Comparison of ENCODE assay signal across 19 cellular contexts in the genomic region with DNA sequence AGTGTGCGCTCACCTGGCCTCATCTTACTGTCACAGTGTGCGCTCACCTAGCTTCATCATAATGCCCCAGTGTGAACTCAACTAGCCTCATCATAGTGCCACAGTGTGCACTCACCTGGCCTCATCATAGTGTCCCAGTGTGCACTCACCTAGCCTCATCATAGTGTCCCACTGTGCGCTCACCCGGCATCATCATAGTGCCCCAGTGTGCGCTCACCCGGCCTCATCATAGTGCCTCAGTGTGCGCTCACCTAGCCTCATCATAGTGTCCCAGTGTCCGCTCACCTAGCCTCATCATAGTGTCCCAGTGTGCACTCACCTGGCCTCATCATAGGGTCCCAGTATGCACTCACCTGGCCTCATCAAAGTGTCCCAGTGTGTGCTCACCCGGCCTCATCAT. TPM values are rescaled to one million over a fixed set of nuclear protein-coding genes. Genes with fewer than 3 reads are reported as not detected.
DNase-seq lines count a peak whose midpoint lies in the region; ATAC-seq, FAIRE-seq and TF ChIP-seq lines count a peak whose summit lies in the region.
"Had no signal": no experiment of that assay in that cellular context is flagged by ENCODE, and none has a peak within 500 bp of the region (broad histone marks: within the 10 kb centered on the region; RNA-seq: fewer than 3 reads in every experiment).

No MANE protein-coding gene starts in this region.

- FAIRE-seq in GM12892 (lab: Jason Lieb, UNC): peak; percentile 81
- FAIRE-seq in H1 (lab: Jason Lieb, UNC): peak; percentile 24
- FAIRE-seq: A549, H54 had no signal

- H3K36me3 ChIP-seq in OCI-LY7 (ENCODE audit: insufficient read depth, low read length) (peaks cover 28% of the 10 kb centered on the region; the same call in 1 of the 2 replicates), H1 (ENCODE audit: control insufficient read depth in 2 of 4, insufficient read depth in 4 of 4, low read length in 3 of 4) (peaks cover 8 to 23% (median 20%) of the 10 kb centered on the region in 4 experiments), neuronal stem cell (replicated peaks in 1 of 2; ENCODE audit: control insufficient read depth in 2 of 2, insufficient read depth in 2 of 2, low read length in 2 of 2) (peaks cover 27 to 58% of the 10 kb centered on the region in 2 donors), uterus (no peaks in the 10 kb centered on the region)

- H4K20me1 ChIP-seq in OCI-LY7 (ENCODE audit: insufficient read depth, low read length) (no peaks in the 10 kb centered on the region), H1 (replicated peaks in 1 of 2; ENCODE audit: control insufficient read depth in 1 of 2, insufficient read depth in 2 of 2, low read length in 2 of 2) (peaks cover 0 to 6% of the 10 kb centered on the region in 2 experiments)

- H3K23ac ChIP-seq in H1 (ENCODE audit: insufficient read length) (no peak overlapping the region), neuronal stem cell (ENCODE audit: low read depth, low read length, poor library complexity) (peak overlapping the region; percentile 1)

- H3K9me3 ChIP-seq in OCI-LY7 (ENCODE audit: low read length) (no peaks in the 10 kb centered on the region), H1 (ENCODE audit: insufficient read depth in 2 of 2, low read depth in 1 of 2, low read length in 1 of 2) (no peaks in the 10 kb centered on the region), neuronal stem cell (replicated peaks in 1 of 2; ENCODE audit: control insufficient read depth in 2 of 2, insufficient read depth in 1 of 2, low read depth in 1 of 2, low read length in 2 of 2) (no peaks in the 10 kb centered on the region), uterus (no peaks in the 10 kb centered on the region)
- H3K9me3 ChIP-seq: A549; BLaER1 treated with 17β-estradiol and CSF1 and Interleukin-3, amounts not matched to agents 10 nM and 100 nM had no signal

- H2BK15ac ChIP-seq in H1 (ENCODE audit: low read length): no peak overlapping the region
- H2BK15ac ChIP-seq in neuronal stem cell (ENCODE audit: low read length): no peak overlapping the region

- H3K18ac ChIP-seq in H1 (ENCODE audit: extremely low read depth, low read length): no peak overlapping the region
- H3K18ac ChIP-seq in neuronal stem cell (ENCODE audit: low read length): no peak overlapping the region

- 65% methylated on average over 9 of the region's 9 CpGs; no CpG with 5 or more reads in 1 of the 2 experiments for WGBS in H1 (ENCODE audit: extremely low coverage in 1 of 2, insufficient coverage in 1 of 2, insufficient read length in 1 of 2, insufficient replicate concordance in 2 of 2, low coverage in 1 of 2, low lambda C conversion rate in 2 of 2, missing lambda C conversion rate in 1 of 2), 2 experiments
- no CpG with 5 or more reads among the region's 9 CpGs for WGBS in neuronal stem cell (ENCODE audit: extremely low coverage in 2 of 2, insufficient read length in 2 of 2, insufficient replicate concordance in 1 of 2), 2 donors

- H4K8ac ChIP-seq in H1 (ENCODE audit: extremely low read depth, insufficient read depth, low read length) (no peak overlapping the region; the same call in 1 of the 2 replicates), neuronal stem cell (ENCODE audit: low read depth, low read length) (peak overlapping the region; percentile 4)

- H2BK5ac ChIP-seq in H1 (ENCODE audit: low read depth, low read length) (peak overlapping the region; percentile 16; the same call in 1 of the 2 replicates), neuronal stem cell (ENCODE audit: low read length) (no peak overlapping the region)

- no peaks in the 10 kb centered on the region for H3K9me2 ChIP-seq in OCI-LY7 (ENCODE audit: insufficient read depth, low read length)

- no peak overlapping the region for H3K56ac ChIP-seq in H1 (replicated peaks; ENCODE audit: insufficient read length, low read depth, low read length)

- H2BK120ac ChIP-seq in H1 (replicated peaks; ENCODE audit: low read depth, low read length) (no peak overlapping the region), neuronal stem cell (ENCODE audit: low read depth, low read length) (no peak overlapping the region)

- POLR2A ChIA-PET in OCI-LY7 (lab: Charles Lee): no interaction called here
- POLR2A ChIA-PET in H1 (lab: Charles Lee; ENCODE audit: partially characterized antibody): no interaction called here

- TF ChIP-seq EP300 in H1 (IDR thresholded peaks at IDR 0.05; ENCODE audit: borderline replicate concordance in 1 of 2, low read depth in 2 of 2, low read length in 2 of 2): no peak

- intact Hi-C loops in OCI-LY7 (cut with micrococcal nuclease; ENCODE audit: unreplicated experiment): loop anchor here (5.0 to 10.0 kb wide), 2 partner anchors 192 to 300 kb away; no protein-coding TSS in a partner anchor
- intact Hi-C loops in uterus (cut with DNase I; ENCODE audit: low total_unique reads): no loop called here

- H3K4me2 ChIP-seq in OCI-LY7 (ENCODE audit: low read length) (no peak overlapping the region), H1 (ENCODE audit: insufficient read depth in 1 of 2, low read depth in 2 of 2, low read length in 2 of 2) (no peak overlapping the region), neuronal stem cell (ENCODE audit: insufficient read depth, low read length, poor library complexity, severe bottlenecking) (no peak overlapping the region)
- H3K4me2 ChIP-seq: A549; BLaER1 treated with 17β-estradiol and CSF1 and Interleukin-3, amounts not matched to agents 10 nM and 100 nM had no signal

- no peak overlapping the region for H4K5ac ChIP-seq in H1 (ENCODE audit: insufficient read length, low read depth, low read length)

- peaks cover 6% of the 10 kb centered on the region; the same call in 1 of the 2 replicates for H3K79me1 ChIP-seq in H1 (ENCODE audit: low read depth, low read length)
- peaks cover 2% of the 10 kb centered on the region for H3K79me1 ChIP-seq in neuronal stem cell (ENCODE audit: low read depth, low read length)

- no peak for TF ChIP-seq RAD21 in H1 (IDR thresholded peaks at IDR 0.05 in 1 of 2, conservative IDR thresholded peaks at IDR 0.05 in 1 of 2; ENCODE audit: low read depth in 2 of 2, low read length in 2 of 2)

- H2BK12ac ChIP-seq in H1 (ENCODE audit: low read depth, low read length) (no peak overlapping the region), neuronal stem cell (ENCODE audit: low read length) (no peak overlapping the region)

- no peak overlapping the region for H3K27ac ChIP-seq in OCI-LY7 (ENCODE audit: low read depth, low read length, poor library complexity, severe bottlenecking)
- H3K27ac ChIP-seq in H1 (ENCODE audit: low read depth, low read length): no peak overlapping the region
- H3K27ac ChIP-seq in neuronal stem cell (replicated peaks; ENCODE audit: low read length): no peak overlapping the region
- no peak overlapping the region for H3K27ac ChIP-seq in uterus
- H3K27ac ChIP-seq: A549; BLaER1 treated with 17β-estradiol and CSF1 and Interleukin-3, amounts not matched to agents 10 nM and 100 nM; SK-N-MC had no signal

- TF ChIP-seq CTCF in OCI-LY7 (conservative IDR thresholded peaks at IDR 0.05; ENCODE audit: low read length) (no peak), H1 (IDR thresholded peaks at IDR 0.05; ENCODE audit: control extremely low read depth in 1 of 3, insufficient read depth in 1 of 3, low read depth in 1 of 3, low read length in 3 of 3) (no peak), uterus (IDR thresholded peaks at IDR 0.05) (no peak)

- H3K14ac ChIP-seq in H1 (ENCODE audit: insufficient read length): no peak overlapping the region
- H3K14ac ChIP-seq in neuronal stem cell (ENCODE audit: low read length): no peak overlapping the region

- CTCF ChIA-PET in OCI-LY7 (lab: Charles Lee; ENCODE audit: unreplicated experiment): no interaction called here
- CTCF ChIA-PET in H1 (lab: Charles Lee; ENCODE audit: partially characterized antibody): no interaction called here

- H3K23me2 ChIP-seq in H1 (ENCODE audit: low read depth, low read length): no peaks in the 10 kb centered on the region

- H2AK5ac ChIP-seq in H1 (ENCODE audit: low read depth, low read length) (no peak overlapping the region), neuronal stem cell (ENCODE audit: low read depth, low read length) (no peak overlapping the region)

- no TSS peak for BruUV-seq in OCI-LY7 (replicated peaks; lab: Mats Ljungman, UMichigan)

- DNase-seq in GM12892 (ENCODE audit: insufficient read length) (no peak), OCI-LY7 (ENCODE audit: low spot score) (peak; percentile 9), H1 (ENCODE audit: low read depth in 1 of 2, low spot score in 2 of 2) (no peak), neuronal stem cell (ENCODE audit: low spot score) (peak; percentile 26), KG1 (lab: John Stamatoyannopoulos, UW) (no peak), uterus (no peak), foreskin melanocyte (no peak)
- DNase-seq: DMS153, EL, NCI-H1092 treated with DMSO at 0.1 percent for 48 hours, NCI-H2081 treated with DMSO at 0.1 percent for 48 hours, NCI-H510A had no signal

- H2AFZ ChIP-seq in OCI-LY7 (ENCODE audit: low read length): no peak overlapping the region
- H2AFZ ChIP-seq in H1 (ENCODE audit: low read length): no peak overlapping the region
- no peak overlapping the region for H2AFZ ChIP-seq in neuronal stem cell (ENCODE audit: low read length)

- TF ChIP-seq POLR2A in GM12892 (IDR thresholded peaks at IDR 0.05; ENCODE audit: low read depth, low read length) (no peak), H1 (IDR thresholded peaks at IDR 0.05; ENCODE audit: control extremely low read depth in 1 of 2, low read depth in 2 of 2, low read length in 2 of 2) (no peak), uterus (IDR thresholded peaks at IDR 0.05) (no peak)

- H3K9ac ChIP-seq in H1 (replicated peaks in 1 of 4; ENCODE audit: extremely low read depth in 1 of 4, low read depth in 3 of 4, low read length in 3 of 4) (0 out of 7 replicates have a peak overlapping the region, but pooled peaks of 1 of the 4 experiments have one; percentile 13), neuronal stem cell (ENCODE audit: low read depth, low read length, poor library complexity) (peak overlapping the region; percentile 14)
- H3K9ac ChIP-seq: BLaER1 treated with 17β-estradiol and CSF1 and Interleukin-3, amounts not matched to agents 10 nM and 100 nM had no signal

- H3K4me3 ChIP-seq in OCI-LY7 (ENCODE audit: low read depth, low read length, poor library complexity, severe bottlenecking) (no peak overlapping the region), H1 (ENCODE audit: extremely low read depth in 1 of 4, insufficient read depth in 2 of 4, low read depth in 3 of 4, low read length in 4 of 4) (no peak overlapping the region), neuronal stem cell (ENCODE audit: low read length in 2 of 2) (no peak overlapping the region), uterus (no peak overlapping the region)
- H3K4me3 ChIP-seq: A549; BLaER1 treated with 17β-estradiol and CSF1 and Interleukin-3, amounts not matched to agents 10 nM and 100 nM; SK-N-MC had no signal

- H3K4me1 ChIP-seq in OCI-LY7 (ENCODE audit: insufficient read depth, low read length, poor library complexity, severe bottlenecking) (no peaks in the 10 kb centered on the region), H1 (replicated peaks in 1 of 4; ENCODE audit: control insufficient read depth in 3 of 4, insufficient read depth in 4 of 4, low read length in 3 of 4) (no peaks in the 10 kb centered on the region), neuronal stem cell (ENCODE audit: control insufficient read depth in 2 of 2, insufficient read depth in 1 of 2, low read depth in 1 of 2, low read length in 2 of 2) (no peaks in the 10 kb centered on the region), uterus (peaks cover 0 to 3% of the 10 kb centered on the region in 2 donors)

- no peaks in the 10 kb centered on the region for H3K27me3 ChIP-seq in H1 (replicated peaks in 1 of 4; ENCODE audit: control insufficient read depth in 3 of 4, extremely low read depth in 1 of 4, insufficient read depth in 3 of 4, low read length in 3 of 4)
- H3K27me3 ChIP-seq in neuronal stem cell (ENCODE audit: control insufficient read depth in 3 of 3, insufficient read depth in 3 of 3, low read depth in 1 of 3, low read length in 3 of 3): no peaks in the 10 kb centered on the region
- no peaks in the 10 kb centered on the region for H3K27me3 ChIP-seq in uterus
- H3K27me3 ChIP-seq: BLaER1 treated with 17β-estradiol and CSF1 and Interleukin-3, amounts not matched to agents 10 nM and 100 nM had no signal

- no peak for ATAC-seq in esophagus mucosa
- ATAC-seq: Panc1, Right ventricle myocardium inferior had no signal

- no peaks in the 10 kb centered on the region for H3K79me2 ChIP-seq in OCI-LY7 (ENCODE audit: insufficient read depth, low read depth, low read length)
- H3K79me2 ChIP-seq in H1 (ENCODE audit: control insufficient read depth in 1 of 2, insufficient read depth in 2 of 2, low read length in 2 of 2): no peaks in the 10 kb centered on the region

- no peak overlapping the region for H3K4ac ChIP-seq in H1 (replicated peaks; ENCODE audit: insufficient read length, low read depth, low read length)
- H3K4ac ChIP-seq in neuronal stem cell (ENCODE audit: low read length): no peak overlapping the region

- H4K91ac ChIP-seq in H1 (replicated peaks; ENCODE audit: insufficient read length, low read length) (no peak overlapping the region), neuronal stem cell (ENCODE audit: low read depth, low read length, poor library complexity) (no peak overlapping the region)

- H2BK20ac ChIP-seq in H1 (ENCODE audit: low read length): no peak overlapping the region

RNA-seq across cellular contexts. Expression of a gene that starts 10.6 kb away (rescaled TPM):
- polyA plus RNA-seq in GM12892 (2012; ENCODE audit: missing spikeins): 2.9 TPM
- 4.5 and 8.2 TPM in 2 replicates for total RNA-seq in OCI-LY7 (2014; rRNA removed; shearing (Covaris generic))
- total RNA-seq in OCI-LY7 (2022) (9.2 and 10.4 TPM in 2 replicates), esophagus mucosa (5.8 TPM), uterus (10 to 100 TPM in 3 of 4 donors, 1 to 10 TPM in 1; 3.3 to 14.2 (median 11.8) TPM)
- total RNA-seq in H1 (2021; fragmentation: NEBNext Ultra II Directional; extraction: Animal tissue kit (Norgen Biotek cat#: 25700)): 8.2 and 9.0 TPM in 2 replicates
- 1.7 and 2.4 TPM in 2 replicates for polyA plus RNA-seq in H1 (2011; rRNA removed)
- 3.3 TPM for polyA plus RNA-seq in H1 (2011; cell fraction: cytosol; rRNA removed)
- polyA plus RNA-seq in H1 (2011; cell fraction: nucleus; rRNA removed): 1.8 TPM
- 4.6 to 6.5 TPM (median 5.1 TPM) in 4 replicates for polyA plus RNA-seq in H1 (2012, experiment 1 of 2)
- 1.1 TPM for polyA plus RNA-seq in H1 (2012, experiment 2 of 2)
- polyA plus RNA-seq in H1 (2013, experiment 1 of 2): 5.7 TPM
- polyA plus RNA-seq in H1 (2013, experiment 2 of 2): 6.7 TPM
- polyA minus RNA-seq in H1 (2011; rRNA and poly(A)+ RNA removed): 2.2 TPM in 2 replicates
- 1.6 TPM for polyA minus RNA-seq in H1 (2011; cell fraction: cytosol; rRNA and poly(A)+ RNA removed)
- polyA minus RNA-seq in H1 (2011; cell fraction: nucleus; rRNA and poly(A)+ RNA removed): 7.6 TPM
- 6.3 TPM for polyA plus RNA-seq in neuronal stem cell (2013, experiment 1 of 2)
- polyA plus RNA-seq in neuronal stem cell (2013, experiment 2 of 2): 6.7 TPM

Comparison
In these comparisons a context has a peak if more than half of its experiments do, and no peak if none do; other contexts are left out.
1. DNase-seq: peak in OCI-LY7 (single experiment) and neuronal stem cell (single experiment); none in GM12892 (single experiment), H1 (0 of 2), KG1 (single experiment), uterus (0 of 2) and foreskin melanocyte (single experiment).